Comparison of ENCODE assay signal across 32 cellular contexts in the genomic region with DNA sequence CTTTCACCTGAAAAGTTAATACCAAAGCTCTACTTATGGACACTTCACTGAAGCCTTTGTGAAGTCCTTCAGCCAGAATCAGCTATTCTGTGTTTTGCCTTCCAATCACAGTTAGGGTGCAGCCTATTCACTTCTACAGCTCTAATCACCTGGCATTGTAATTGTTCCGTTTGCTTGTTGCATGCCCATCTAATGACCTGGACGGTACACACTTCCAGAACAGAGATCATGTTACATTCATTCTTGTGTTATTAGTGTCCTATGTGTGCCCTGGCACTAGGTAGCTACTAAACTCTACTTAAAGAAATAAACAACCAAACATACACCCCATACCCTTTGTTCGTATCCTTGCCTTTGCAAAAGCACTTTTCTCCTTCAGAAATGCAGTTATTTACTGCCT.
"Had no signal": no experiment of that assay in that cellular context is flagged by ENCODE, and none has a peak within 500 bp of the region (broad histone marks: within the 10 kb centered on the region; RNA-seq: fewer than 3 reads in every experiment).

No MANE protein-coding gene starts in this region.

- H3K27ac Mint-ChIP-seq: activated CD4-positive, alpha-beta T cell treated with anti-CD3 and anti-CD28 coated beads, Interleukin-2, amount 10 ng/mL, durations not matched to agents 24 days and 14 days; activated CD8-positive, alpha-beta T cell treated with anti-CD3 and anti-CD28 coated beads, Interleukin-2, amount 10 ng/mL, durations not matched to agents 7 days and 5 days; activated naive CD4-positive, alpha-beta T cell treated with anti-CD3 and anti-CD28 coated beads, Interleukin-2, amount 10 ng/mL, durations not matched to agents 7 days and 5 days; activated naive CD8-positive, alpha-beta T cell; activated naive CD8-positive, alpha-beta T cell treated with anti-CD3 and anti-CD28 coated beads, Interleukin-2, amount 50 U/mL, for 24 hours; activated T-cell treated with anti-CD3 and anti-CD28 coated beads, Interleukin-2, amount 50 U/mL, for 24 hours; activated T-helper 2 cell treated with anti-CD3 and anti-CD28 coated beads, Interferon-gamma antibody, Interleukin-2, Interleukin-4, amounts not matched to agents 10 μg/mL and 5 μg/mL and 100 μg/mL, durations not matched to agents 14 hours and 24 hours and 36 hours; IgD-negative memory B cell; T-helper 1 cell treated with Interleukin-12 subunit alpha and Interleukin-12 subunit beta and Interleukin-4 antibody, amounts not matched to agents 30 μg/mL and 1 μg/mL, for 36 hours; T-helper 2 cell treated with Interferon-gamma antibody and Interleukin-4, amounts not matched to agents 5 μg/mL and 100 μg/mL, for 36 hours had no signal

- ATAC-seq: activated CD8-positive, alpha-beta T cell treated with anti-CD3 and anti-CD28 coated beads, Interleukin-2, amount 10 ng/mL, durations not matched to agents 7 days and 5 days; activated naive CD8-positive, alpha-beta T cell treated with anti-CD3 and anti-CD28 coated beads, Interleukin-2, amount 50 U/mL, for 24 hours; PC-3 had no signal

- H3K4me3 Mint-ChIP-seq: activated CD4-positive, alpha-beta T cell treated with anti-CD3 and anti-CD28 coated beads, Interleukin-2, amount 10 ng/mL, durations not matched to agents 24 days and 14 days; activated CD8-positive, alpha-beta T cell treated with anti-CD3 and anti-CD28 coated beads, Interleukin-2, amount 10 ng/mL, durations not matched to agents 7 days and 5 days; activated naive CD4-positive, alpha-beta T cell treated with anti-CD3 and anti-CD28 coated beads, Interleukin-2, amount 10 ng/mL, durations not matched to agents 7 days and 5 days; activated naive CD8-positive, alpha-beta T cell; activated naive CD8-positive, alpha-beta T cell treated with anti-CD3 and anti-CD28 coated beads, Interleukin-2, amount 50 U/mL, for 24 hours; activated T-cell treated with anti-CD3 and anti-CD28 coated beads, Interleukin-2, amount 50 U/mL, for 24 hours; IgD-negative memory B cell; T-helper 1 cell treated with Interleukin-12 subunit alpha and Interleukin-12 subunit beta and Interleukin-4 antibody, amounts not matched to agents 30 μg/mL and 1 μg/mL, for 36 hours; T-helper 2 cell treated with Interferon-gamma antibody and Interleukin-4, amounts not matched to agents 5 μg/mL and 100 μg/mL, for 36 hours had no signal

- H3K4me1 Mint-ChIP-seq: activated CD4-positive, alpha-beta T cell treated with anti-CD3 and anti-CD28 coated beads, Interleukin-2, amount 10 ng/mL, durations not matched to agents 24 days and 14 days; activated naive CD4-positive, alpha-beta T cell treated with anti-CD3 and anti-CD28 coated beads, Interleukin-2, amount 10 ng/mL, durations not matched to agents 7 days and 5 days; activated naive CD8-positive, alpha-beta T cell treated with anti-CD3 and anti-CD28 coated beads, Interleukin-2, amount 50 U/mL, for 24 hours; IgD-negative memory B cell had no signal

- H3K36me3 ChIP-seq: brain microvascular endothelial cell, MG63, Peyer's patch, SJCRH30 had no signal

- H3K4me1 ChIP-seq: Peyer's patch had no signal

- H3K27ac ChIP-seq: brain microvascular endothelial cell, Peyer's patch, SJCRH30, SK-N-MC had no signal

- FAIRE-seq: TTC549 had no signal

- H3K9me3 Mint-ChIP-seq: activated CD4-positive, alpha-beta T cell treated with anti-CD3 and anti-CD28 coated beads, Interleukin-2, amount 10 ng/mL, durations not matched to agents 24 days and 14 days; activated naive CD8-positive, alpha-beta T cell treated with anti-CD3 and anti-CD28 coated beads, Interleukin-2, amount 50 U/mL, for 24 hours; T-helper 1 cell treated with Interleukin-12 subunit alpha and Interleukin-12 subunit beta and Interleukin-4 antibody, amounts not matched to agents 30 μg/mL and 1 μg/mL, for 36 hours had no signal

- H3K36me3 Mint-ChIP-seq: activated naive CD4-positive, alpha-beta T cell treated with anti-CD3 and anti-CD28 coated beads, Interleukin-2, amount 10 ng/mL, durations not matched to agents 7 days and 5 days; activated naive CD8-positive, alpha-beta T cell; IgD-negative memory B cell had no signal

- H3K27me3 ChIP-seq: brain microvascular endothelial cell, MG63, Peyer's patch, SJCRH30 had no signal

- DNase-seq: activated CD4-positive, alpha-beta T cell treated with anti-CD3 and anti-CD28 coated beads, Interleukin-2, amount 10 ng/mL, durations not matched to agents 24 days and 14 days; activated CD4-positive, alpha-beta T cell treated with anti-CD3 and anti-CD28 coated beads, Interleukin-2, amount 50 U/mL, for 48 hours; activated CD8-positive, alpha-beta T cell treated with anti-CD3 and anti-CD28 coated beads, Interleukin-2, amount 10 ng/mL, durations not matched to agents 7 days and 5 days; activated gamma-delta T cell; activated naive CD4-positive, alpha-beta T cell treated with anti-CD3 and anti-CD28 coated beads, Interleukin-2, amount 10 ng/mL, durations not matched to agents 7 days and 5 days; activated naive CD8-positive, alpha-beta T cell treated with anti-CD3 and anti-CD28 coated beads, Interleukin-2, amount 50 U/mL, for 24 hours; activated T-cell treated with anti-CD3 and anti-CD28 coated beads, Interleukin-2, amount 50 U/mL, for 24 hours; anterior cingulate cortex; brain microvascular endothelial cell; Karpas-422; KBM-7; MG63; MV-4-11; NCI-H1092; NCI-H1436 treated with DMSO at 0.1 percent for 48 hours; NCI-H1694 treated with DMSO at 0.1 percent for 48 hours; NCI-H2029; NCI-H345; NCI-H524 treated with DMSO at 0.1 percent for 48 hours; NCI-H748 treated with DMSO at 0.1 percent for 48 hours; NK-92 treated with Interleukin-12 subunit alpha and Interleukin-12 subunit beta, amount 100 ng/mL, for 24 hours; PC-3; Peyer's patch; SHP77; SJCRH30 had no signal

- H3K9me3 ChIP-seq: MG63, Peyer's patch, SJCRH30 had no signal

- H3K27me3 Mint-ChIP-seq: activated CD4-positive, alpha-beta T cell treated with anti-CD3 and anti-CD28 coated beads, Interleukin-2, amount 10 ng/mL, durations not matched to agents 24 days and 14 days; activated naive CD4-positive, alpha-beta T cell treated with anti-CD3 and anti-CD28 coated beads, Interleukin-2, amount 10 ng/mL, durations not matched to agents 7 days and 5 days; activated naive CD8-positive, alpha-beta T cell; activated naive CD8-positive, alpha-beta T cell treated with anti-CD3 and anti-CD28 coated beads, Interleukin-2, amount 50 U/mL, for 24 hours; activated T-cell treated with anti-CD3 and anti-CD28 coated beads, Interleukin-2, amount 50 U/mL, for 24 hours; IgD-negative memory B cell had no signal

- H3K4me3 ChIP-seq: MG63, Peyer's patch, SJCRH30, SK-N-MC had no signal
